22 cellular contexts compared by ENCODE assay signal in genomic region chr2:148542614-148543013, GRCh38.
"Had no signal": no experiment of that assay in that cellular context is flagged by ENCODE, and none has a peak within 500 bp of the region (broad histone marks: within the 10 kb centered on the region; RNA-seq: fewer than 3 reads in every experiment).

No MANE protein-coding gene starts in this region.

- H3K9ac ChIP-seq: SK-N-SH had no signal

- H3K9me3 ChIP-seq: MG63, SK-N-SH had no signal

- H3K27ac ChIP-seq: RWPE1 had no signal

- DNase-seq: Karpas-422, KG1, MG63, NCI-H1092, NCI-H1436, NCI-H187, NCI-H2029, NCI-H2081 treated with DMSO at 0.1 percent for 48 hours, NCI-H2171, NCI-H226, NCI-H446, NCI-H510A, NCI-H524 treated with DMSO at 0.1 percent for 48 hours, NCI-H69, NCI-H774, PC-3, SHP77, SK-N-SH, SW 1271 had no signal

- H3K36me3 ChIP-seq: MG63 had no signal

- H3K27me3 ChIP-seq: MG63 had no signal

- H3K4me3 ChIP-seq: MG63 had no signal

- H3K4me2 ChIP-seq: SK-N-SH had no signal

- ATAC-seq: HepG2, Panc1, PC-3 had no signal
